Comparison of ENCODE assay signal across 9 cellular contexts in genomic region chr1:156910309-156910782, GRCh38. TPM values are rescaled to one million over a fixed set of nuclear protein-coding genes. Genes with fewer than 3 reads are reported as not detected.
DNase-seq lines count a peak whose midpoint lies in the region; ATAC-seq and TF ChIP-seq lines count a peak whose summit lies in the region.
"Had no signal": no experiment of that assay in that cellular context is flagged by ENCODE, and none has a peak within 500 bp of the region (broad histone marks: within the 10 kb centered on the region; RNA-seq: fewer than 3 reads in every experiment).

No MANE protein-coding gene starts in this region.

- no peak overlapping the region for H3K4me3 Mint-ChIP-seq in progenitor cell of endocrine pancreas (ENCODE audit: low read depth)
- H3K4me3 Mint-ChIP-seq: T-helper 1 cell treated with Interleukin-12 subunit alpha and Interleukin-12 subunit beta and Interleukin-4 antibody, amounts not matched to agents 30 μg/mL and 1 μg/mL, for 36 hours had no signal

- H3K4me3 ChIP-seq in epithelial cell of esophagus (ENCODE audit: low read length), result no peak overlapping the region

- TF ChIP-seq CTCF in epithelial cell of esophagus (IDR thresholded peaks at IDR 0.05; ENCODE audit: insufficient read depth, low read depth, low read length, missing control alignments) (peak; percentile 68), progenitor cell of endocrine pancreas (IDR thresholded peaks at IDR 0.05; ENCODE audit: unreplicated experiment) (peak; percentile 90)

- in situ Hi-C loops in KBM-7 (cut with MboI; ENCODE audit: low pct_unique_long_range_greater_than_20kb, low sequenced_read_pairs), result no loop called here

- H3K9me3 Mint-ChIP-seq in progenitor cell of endocrine pancreas (ENCODE audit: low read depth), result no peaks in the 10 kb centered on the region
- H3K9me3 Mint-ChIP-seq: T-helper 1 cell treated with Interleukin-12 subunit alpha and Interleukin-12 subunit beta and Interleukin-4 antibody, amounts not matched to agents 30 μg/mL and 1 μg/mL, for 36 hours had no signal

- H3K4me1 Mint-ChIP-seq in progenitor cell of endocrine pancreas (ENCODE audit: low read depth), result peaks cover 4% of the 10 kb centered on the region

- DNase-seq in DMS53 treated with DMSO at 0.1 percent for 48 hours (lab: John Stamatoyannopoulos, UW; ENCODE audit: unreplicated experiment) (peak; percentile 14), KBM-7 (peak; percentile 46), epithelial cell of esophagus (ENCODE audit: low read depth) (peak; percentile 45), progenitor cell of endocrine pancreas (ENCODE audit: low spot score, unreplicated experiment) (peak; percentile 54)
- peak; percentile 58 to 66 for DNase-seq in activated CD4-positive, alpha-beta T cell treated with anti-CD3 and anti-CD28 coated beads, Interleukin-2, amount 50 U/mL, for 48 hours

- ATAC-seq in GM18867 (IDR thresholded peaks at IDR 0.05; ENCODE audit: unreplicated experiment) (no peak), GM18520 (IDR thresholded peaks at IDR 0.05; ENCODE audit: unreplicated experiment) (no peak), GM18498 (IDR thresholded peaks at IDR 0.05; ENCODE audit: unreplicated experiment) (no peak)

- H3K36me3 Mint-ChIP-seq in progenitor cell of endocrine pancreas (ENCODE audit: insufficient read depth), result no peaks in the 10 kb centered on the region

- H3K27ac Mint-ChIP-seq in progenitor cell of endocrine pancreas, result no peak overlapping the region
- H3K27ac Mint-ChIP-seq: T-helper 1 cell treated with Interleukin-12 subunit alpha and Interleukin-12 subunit beta and Interleukin-4 antibody, amounts not matched to agents 30 μg/mL and 1 μg/mL, for 36 hours had no signal

- H3K27me3 Mint-ChIP-seq in progenitor cell of endocrine pancreas, result peaks cover 58% of the 10 kb centered on the region

RNA-seq across cellular contexts. Expression of gene LRRC71, which starts 10.1 kb away (rescaled TPM):
- total RNA-seq in progenitor cell of endocrine pancreas, result not detected in 2 replicates

RNA-seq across cellular contexts. Expression of gene PEAR1, which starts 16.8 kb away (rescaled TPM):
- total RNA-seq in progenitor cell of endocrine pancreas, result 0.20 TPM in 1 of 2 replicates, not detected in the other

RNA-seq across cellular contexts. Expression of gene NTRK1, which starts 49.7 kb away (rescaled TPM):
- total RNA-seq in progenitor cell of endocrine pancreas, result 0.36 TPM in 1 of 2 replicates, not detected in the other

RNA-seq across cellular contexts. Expression of gene INSRR, which starts 51.4 kb away (rescaled TPM):
- not detected in 2 replicates for total RNA-seq in progenitor cell of endocrine pancreas
